ENCODE assay signal across 1 cellular context in genomic region chr19:5323475-5323811, GRCh38.
TF ChIP-seq lines count a peak whose summit lies in the region.

No MANE protein-coding gene starts in this region.

TF ChIP-seq in HEK293, 187 proteins besides CTCF, POLR2A, EP300 and RAD21 (continued from another document):
- no peak for TF ChIP-seq PATZ1 (tag by site-specific recombination; IDR thresholded peaks at IDR 0.05)
- no peak for TF ChIP-seq ZNF514 (tag by site-specific recombination; IDR thresholded peaks at IDR 0.05)
- no peak for TF ChIP-seq REST (tag by site-specific recombination; IDR thresholded peaks at IDR 0.05)
- no peak for TF ChIP-seq TSHZ1 (tag by site-specific recombination; IDR thresholded peaks at IDR 0.05; ENCODE audit: borderline replicate concordance)
- no peak for TF ChIP-seq ZFP41 (tag by site-specific recombination; IDR thresholded peaks at IDR 0.05; ENCODE audit: borderline replicate concordance)
- TF ChIP-seq ZBTB49 (tag by site-specific recombination; IDR thresholded peaks at IDR 0.05; ENCODE audit: low read depth) = no peak
- TF ChIP-seq ZNF16 (tag by site-specific recombination; IDR thresholded peaks at IDR 0.05; ENCODE audit: low read depth) = peak; percentile 58; the same call in 1 of the 2 replicates
- no peak for TF ChIP-seq ZNF202 (tag by site-specific recombination; IDR thresholded peaks at IDR 0.05; ENCODE audit: borderline replicate concordance)
- 0 out of 2 replicates have a peak, but pooled peaks have one; percentile 13 for TF ChIP-seq ZNF280D (tag by site-specific recombination; IDR thresholded peaks at IDR 0.05)
- TF ChIP-seq ZNF623 (tag by site-specific recombination; IDR thresholded peaks at IDR 0.05) = peak; percentile 98
- no peak for TF ChIP-seq ZNF354C (tag by site-specific recombination; IDR thresholded peaks at IDR 0.05; ENCODE audit: borderline replicate concordance, low read depth)
